In the genomic region with DNA sequence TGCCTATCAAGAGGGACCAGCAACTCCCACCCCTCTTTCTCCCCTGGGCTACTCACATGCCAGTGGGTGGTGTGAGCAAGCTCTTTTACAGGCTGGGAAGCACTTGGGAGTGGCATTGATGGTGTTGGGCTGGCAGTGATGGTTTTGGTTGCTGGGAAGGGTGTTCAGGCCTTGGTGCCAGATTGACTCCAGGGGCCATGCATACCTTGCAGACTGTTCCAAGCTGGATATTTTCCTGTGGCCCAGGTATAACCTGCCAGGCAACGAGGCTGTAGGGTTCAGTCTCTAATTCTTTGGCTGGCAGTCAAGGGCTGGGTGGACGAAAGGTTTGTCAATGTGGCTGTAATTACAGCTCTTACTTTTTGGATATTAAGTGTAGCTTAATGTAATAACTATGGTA, we compare ENCODE assay signal across 23 cellular contexts.
DNase-seq lines count a peak whose midpoint lies in the region; ATAC-seq and TF ChIP-seq lines count a peak whose summit lies in the region.
"Had no signal": no experiment of that assay in that cellular context is flagged by ENCODE, and none has a peak within 500 bp of the region (broad histone marks: within the 10 kb centered on the region; RNA-seq: fewer than 3 reads in every experiment).

No MANE protein-coding gene starts in this region.

- CTCF ChIA-PET in HCT116 (lab: Charles Lee), result interaction anchor here (1.3 kb wide), 1 partner anchor 18 kb away, joined by 3 read pairs; no protein-coding TSS in a partner anchor

- TF ChIP-seq POLR2A in HCT116 (IDR thresholded peaks at IDR 0.05; ENCODE audit: borderline replicate concordance, extremely low read depth, insufficient read depth, insufficient read length), result no peak
- no peak for TF ChIP-seq POLR2A in esophagus muscularis mucosa (IDR thresholded peaks at IDR 0.05; ENCODE audit: low read depth)
- no peak for TF ChIP-seq POLR2A in gastrocnemius medialis (IDR thresholded peaks at IDR 0.05)
- no peak for TF ChIP-seq POLR2A in erythroblast (IDR thresholded peaks at IDR 0.05; ENCODE audit: low read length)

- DNase-seq in HCT116 (ENCODE audit: low read depth, low spot score) (no peak), WERI-Rb-1 (peak; percentile 0), esophagus muscularis mucosa (ENCODE audit: extremely low spot score) (peak; percentile 29), gastrocnemius medialis (no peak), erythroblast (lab: John Stamatoyannopoulos, UW) (no peak), NCI-H1436 (lab: John Stamatoyannopoulos, UW) (no peak), nucleus accumbens (lab: John Stamatoyannopoulos, UW) (no peak)
- DNase-seq: activated CD4-positive, alpha-beta T cell treated with anti-CD3 and anti-CD28 coated beads, Interleukin-2, amount 50 U/mL, for 48 hours; activated T-cell treated with anti-CD3 and anti-CD28 coated beads, Interleukin-2, amount 50 U/mL, for 72 hours; CD8-positive, alpha-beta memory T cell; foreskin melanocyte; GDM1; hippocampal formation; left ventricle myocardium superior; NCI-H1105 treated with DMSO at 0.1 percent for 48 hours; NCI-H2029 treated with DMSO at 0.1 percent for 48 hours; NCI-H226; T1000 had no signal

- no peak overlapping the region for H3K9ac ChIP-seq in HCT116 (ENCODE audit: low read length)

- H4K20me1 ChIP-seq in HCT116 (ENCODE audit: insufficient read depth), result no peaks in the 10 kb centered on the region

- no peak for TF ChIP-seq CTCF in HCT116 (IDR thresholded peaks at IDR 0.05 in 2 of 3, conservative IDR thresholded peaks at IDR 0.05 in 1 of 3; ENCODE audit: borderline replicate concordance in 1 of 3, insufficient read depth in 1 of 3, low read depth in 2 of 3, low read length in 2 of 3)
- no peak for TF ChIP-seq CTCF in WERI-Rb-1 (IDR thresholded peaks at IDR 0.05; ENCODE audit: low read depth, low read length)
- no peak for TF ChIP-seq CTCF in esophagus muscularis mucosa (IDR thresholded peaks at IDR 0.05)
- no peak for TF ChIP-seq CTCF in gastrocnemius medialis (IDR thresholded peaks at IDR 0.05 in 4 of 5, conservative IDR thresholded peaks at IDR 0.05 in 1 of 5)

- H3K4me1 ChIP-seq in HCT116 (ENCODE audit: control insufficient read depth in 1 of 2, insufficient read depth in 2 of 2, low read length in 2 of 2), result peaks cover 0 to 19% of the 10 kb centered on the region in 2 experiments; a peak in 2 of 4 replicates
- peaks cover 0 to 14% (median 11%) of the 10 kb centered on the region in 4 donors for H3K4me1 ChIP-seq in esophagus muscularis mucosa
- H3K4me1 ChIP-seq in gastrocnemius medialis, result peaks cover 16 to 19% of the 10 kb centered on the region in 2 donors
- H3K4me1 ChIP-seq: transverse colon had no signal

- WGBS in esophagus muscularis mucosa, result 76% methylated on average over 2 of the region's 2 CpGs

- TF ChIP-seq RAD21 in HCT116 (IDR thresholded peaks at IDR 0.05; ENCODE audit: low read depth), result no peak

- in situ Hi-C loops in gastrocnemius medialis (cut with MboI; ENCODE audit: low sequenced_read_pairs in 4 of 4), result no loop called here

- no TSS peak for BruUV-seq in HCT116 (replicated peaks; lab: Mats Ljungman, UMichigan)

- TF ChIP-seq EP300 in esophagus muscularis mucosa (IDR thresholded peaks at IDR 0.05), result no peak

- intact Hi-C loops in HCT116 (cut with micrococcal nuclease) (no loop called here), esophagus muscularis mucosa (cut with DNase I) (no loop called here), gastrocnemius medialis (cut with DNase I; ENCODE audit: low total_unique reads) (no loop called here)

- RAD21 ChIA-PET in HCT116 (lab: Charles Lee; ENCODE audit: low non-redundant PET in 1 of 2, low total read pairs in 2 of 2, uncharacterized antibody in 2 of 2, unreplicated experiment in 2 of 2), result no interaction called here

- no peak overlapping the region for H3K4me3 ChIP-seq in HCT116 (replicated peaks in 1 of 2; ENCODE audit: low read depth in 1 of 2, low read length in 2 of 2)
- H3K4me3 ChIP-seq in WERI-Rb-1 (ENCODE audit: low read depth, low read length), result no peak overlapping the region
- no peak overlapping the region for H3K4me3 ChIP-seq in esophagus muscularis mucosa
- no peak overlapping the region for H3K4me3 ChIP-seq in gastrocnemius medialis
- H3K4me3 ChIP-seq: ascending aorta, transverse colon had no signal

- H2AFZ ChIP-seq in HCT116 (ENCODE audit: low read depth, low read length, poor library complexity, severe bottlenecking), result no peak overlapping the region

- no peaks in the 10 kb centered on the region for H3K27me3 ChIP-seq in HCT116 (ENCODE audit: insufficient read depth, low read length)
- H3K27me3 ChIP-seq in WERI-Rb-1 (ENCODE audit: insufficient read depth, low read depth, severe bottlenecking), result no peaks in the 10 kb centered on the region
- H3K27me3 ChIP-seq in esophagus muscularis mucosa, result no peaks in the 10 kb centered on the region
- no peaks in the 10 kb centered on the region for H3K27me3 ChIP-seq in gastrocnemius medialis
- H3K27me3 ChIP-seq: ascending aorta, transverse colon had no signal

- H3K9me2 ChIP-seq in HCT116 (ENCODE audit: insufficient read depth), result no peaks in the 10 kb centered on the region

- peak overlapping the region; percentile 34; the same call in 1 of the 2 replicates for H3K4me2 ChIP-seq in HCT116 (ENCODE audit: low read length)

- H3K9me3 ChIP-seq in HCT116 (ENCODE audit: control insufficient read depth in 1 of 2, insufficient read depth in 1 of 2, low read depth in 1 of 2, low read length in 2 of 2), result no peaks in the 10 kb centered on the region
- H3K9me3 ChIP-seq in WERI-Rb-1 (ENCODE audit: severe bottlenecking), result no peaks in the 10 kb centered on the region
- H3K9me3 ChIP-seq in esophagus muscularis mucosa, result no peaks in the 10 kb centered on the region
- H3K9me3 ChIP-seq in gastrocnemius medialis, result no peaks in the 10 kb centered on the region
- H3K9me3 ChIP-seq: ascending aorta, transverse colon had no signal

- no peaks in the 10 kb centered on the region for H3K79me2 ChIP-seq in HCT116 (ENCODE audit: insufficient read depth, low read length)

- ATAC-seq in HCT116 (no peak), gastrocnemius medialis (no peak), GM19328 (IDR thresholded peaks at IDR 0.05; ENCODE audit: unreplicated experiment) (no peak)
- ATAC-seq: activated naive CD4-positive, alpha-beta T cell treated with anti-CD3 and anti-CD28 coated beads, Interleukin-2, amount 50 U/mL, for 72 hours; WTC11 had no signal

- POLR2A ChIA-PET in HCT116 (lab: Charles Lee), result no interaction called here

- no peaks in the 10 kb centered on the region for H3K36me3 ChIP-seq in HCT116 (ENCODE audit: control insufficient read depth in 1 of 2, insufficient read depth in 2 of 2, low read length in 2 of 2)
- H3K36me3 ChIP-seq in WERI-Rb-1, result no peaks in the 10 kb centered on the region
- no peaks in the 10 kb centered on the region for H3K36me3 ChIP-seq in esophagus muscularis mucosa
- H3K36me3 ChIP-seq in gastrocnemius medialis, result no peaks in the 10 kb centered on the region
- H3K36me3 ChIP-seq: ascending aorta, transverse colon had no signal

- H3K27ac ChIP-seq in HCT116 (ENCODE audit: low read depth, low read length) (no peak overlapping the region), WERI-Rb-1 (no peak overlapping the region), esophagus muscularis mucosa (replicated peaks in 1 of 4) (no peak overlapping the region), gastrocnemius medialis (peak overlapping the region in 3 of 4 donors; percentile 38 to 61 (median 45))
- H3K27ac ChIP-seq: ascending aorta, transverse colon had no signal

TF ChIP-seq in HCT116, 20 proteins besides CTCF, POLR2A, EP300 and RAD21 (continues in another document):
- TF ChIP-seq, protein P1, sequence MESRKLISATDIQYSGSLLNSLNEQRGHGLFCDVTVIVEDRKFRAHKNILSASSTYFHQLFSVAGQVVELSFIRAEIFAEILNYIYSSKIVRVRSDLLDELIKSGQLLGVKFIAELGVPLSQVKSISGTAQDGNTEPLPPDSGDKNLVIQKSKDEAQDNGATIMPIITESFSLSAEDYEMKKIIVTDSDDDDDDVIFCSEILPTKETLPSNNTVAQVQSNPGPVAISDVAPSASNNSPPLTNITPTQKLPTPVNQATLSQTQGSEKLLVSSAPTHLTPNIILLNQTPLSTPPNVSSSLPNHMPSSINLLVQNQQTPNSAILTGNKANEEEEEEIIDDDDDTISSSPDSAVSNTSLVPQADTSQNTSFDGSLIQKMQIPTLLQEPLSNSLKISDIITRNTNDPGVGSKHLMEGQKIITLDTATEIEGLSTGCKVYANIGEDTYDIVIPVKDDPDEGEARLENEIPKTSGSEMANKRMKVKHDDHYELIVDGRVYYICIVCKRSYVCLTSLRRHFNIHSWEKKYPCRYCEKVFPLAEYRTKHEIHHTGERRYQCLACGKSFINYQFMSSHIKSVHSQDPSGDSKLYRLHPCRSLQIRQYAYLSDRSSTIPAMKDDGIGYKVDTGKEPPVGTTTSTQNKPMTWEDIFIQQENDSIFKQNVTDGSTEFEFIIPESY (IDR thresholded peaks at IDR 0.05; ENCODE audit: extremely low read depth, insufficient replicate concordance, low read length), result no peak
- TF ChIP-seq EZH2 (IDR thresholded peaks at IDR 0.05) (no peak), POLR2AphosphoS5 (IDR thresholded peaks at IDR 0.05; ENCODE audit: low read depth, low read length) (no peak), SRF (IDR thresholded peaks at IDR 0.05; ENCODE audit: low read depth) (no peak), YY1 (IDR thresholded peaks at IDR 0.05; ENCODE audit: extremely low read depth, insufficient replicate concordance, low read depth, low read length) (no peak), JUND (IDR thresholded peaks at IDR 0.05) (no peak), CEBPB (IDR thresholded peaks at IDR 0.05; ENCODE audit: low read depth) (no peak), TCF7L2 (IDR thresholded peaks at IDR 0.05; ENCODE audit: borderline replicate concordance, extremely low read depth, insufficient read depth, insufficient read length) (no peak)

Comparison
In these comparisons a context has a peak if more than half of its experiments do, and no peak if none do; other contexts are left out.
1. DNase-seq: peak in WERI-Rb-1 (single experiment) and esophagus muscularis mucosa (single experiment); none in HCT116 (single experiment), gastrocnemius medialis (0 of 2), erythroblast (0 of 2), NCI-H1436 (single experiment) and nucleus accumbens (0 of 56).
2. H3K27ac ChIP-seq: peak in gastrocnemius medialis (3 of 4); none in HCT116 (single experiment), WERI-Rb-1 (single experiment) and esophagus muscularis mucosa (0 of 4).